ENCODE assay signal across 8 cellular contexts in genomic region chr18:56638232-56639093, GRCh38. TPM values are rescaled to one million over a fixed set of nuclear protein-coding genes. Genes with fewer than 3 reads are reported as not detected.
DNase-seq lines count a peak whose midpoint lies in the region; TF ChIP-seq lines count a peak whose summit lies in the region.

TSS of gene TXNL1 (minus strand) at chr18:56638592. CDS start at chr18:56638440, 152 bp downstream.

- H3K4me1 ChIP-seq in neuron (ENCODE audit: insufficient read depth, low read length): peaks cover 16% of the 10 kb centered on the region
- H3K4me1 ChIP-seq in subcutaneous abdominal adipose tissue (ENCODE audit: control insufficient read depth in 5 of 5, insufficient read depth in 5 of 5, low read length in 5 of 5): peaks cover 5 to 37% (median 34%) of the 10 kb centered on the region in 5 donors

- H3K9me3 ChIP-seq in neuron (ENCODE audit: low read length): no peaks in the 10 kb centered on the region
- no peaks in the 10 kb centered on the region for H3K9me3 ChIP-seq in subcutaneous abdominal adipose tissue (ENCODE audit: control insufficient read depth in 5 of 5, low read length in 5 of 5)

- DNase-seq in GDM1 (lab: John Stamatoyannopoulos, UW) (peak; percentile 98), HEK293T (ENCODE audit: extremely low spot score) (peak; percentile 93), MV-4-11 (lab: John Stamatoyannopoulos, UW) (peak; percentile 99), SK-MEL-5 (ENCODE audit: low read depth, low spot score) (peak; percentile 97), foreskin melanocyte (peak; percentile 97)
- DNase-seq in activated naive CD4-positive, alpha-beta T cell treated with Interleukin-2 at 50 U/mL for 16 hours: peak; percentile 100

- H3K4me3 ChIP-seq in neuron (ENCODE audit: low read length): peak within 1 kb of the TSS; percentile 94
- peak within 1 kb of the TSS; percentile 90 to 97 (median 93) for H3K4me3 ChIP-seq in subcutaneous abdominal adipose tissue (ENCODE audit: low read depth in 1 of 5, low read length in 5 of 5)

- CTCF ChIA-PET in HEK293T (lab: Yijun Ruan, JAX): interaction anchor here (1.0 kb wide), 1 partner anchor 8 kb away, joined by 5 read pairs; no protein-coding TSS in a partner anchor

- POLR2A ChIA-PET in HEK293T (lab: Yijun Ruan, JAX): interaction anchor here (1.2 to 3.2 kb wide), 2 partner anchors 9 to 12 kb away, joined by 6 to 22 read pairs; partner anchors contain the start of gene WDR7

- H3K36me3 ChIP-seq in neuron (ENCODE audit: insufficient read depth, low read length) (peaks cover 10% of the 10 kb centered on the region), subcutaneous abdominal adipose tissue (ENCODE audit: control insufficient read depth in 5 of 5, insufficient read depth in 5 of 5, low read length in 5 of 5) (peaks cover 0 to 5% (median 0%) of the 10 kb centered on the region in 5 donors)

- H3K9ac ChIP-seq in subcutaneous abdominal adipose tissue (ENCODE audit: low read length in 5 of 5): peak within 1 kb of the TSS; percentile 92 to 99 (median 99)

- peak within 1 kb of the TSS; percentile 89 for H2AFZ ChIP-seq in neuron (ENCODE audit: low read depth, low read length)

- no peaks in the 10 kb centered on the region for H3K27me3 ChIP-seq in neuron (ENCODE audit: insufficient read depth, low read length)
- no peaks in the 10 kb centered on the region for H3K27me3 ChIP-seq in subcutaneous abdominal adipose tissue (ENCODE audit: control insufficient read depth in 5 of 5, insufficient read depth in 4 of 5, low read length in 5 of 5)

- in situ Hi-C loops in SK-MEL-5 (cut with HindIII; ENCODE audit: low pct_unique_long_range_greater_than_20kb, low sequenced_read_pairs): no loop called here

- H3K27ac ChIP-seq in subcutaneous abdominal adipose tissue (ENCODE audit: low read depth, low read length): peak within 1 kb of the TSS; percentile 98

TF ChIP-seq in HEK293T, 16 proteins besides CTCF, POLR2A, EP300 and RAD21:
- TF ChIP-seq TARDBP (IDR thresholded peaks at IDR 0.05): no peak
- no peak for TF ChIP-seq ZNF384 (IDR thresholded peaks at IDR 0.05)
- peak; percentile 45 for TF ChIP-seq L3MBTL2 (conservative IDR thresholded peaks at IDR 0.05)

RNA-seq across cellular contexts. Expression of gene TXNL1, which starts in this region (rescaled TPM):
- total RNA-seq in SK-MEL-5 (2014; rRNA removed; shearing (Covaris generic)): 66.5 and 67.3 TPM in 2 replicates
- polyA plus RNA-seq in SK-MEL-5 (2015; cell fraction: cytosol; rRNA removed): 52.1 and 61.8 TPM in 2 replicates
- polyA plus RNA-seq in SK-MEL-5 (2015; cell fraction: nucleus; rRNA removed): 16.6 and 27.6 TPM in 2 replicates

Comparison
In these comparisons a context has a peak if more than half of its experiments do, and no peak if none do; other contexts are left out.
1. Peak in every context shown above with its lines: DNase-seq, H3K4me3 ChIP-seq and H3K27ac ChIP-seq.